In genomic region chr9:16501726-16502125, GRCh38 we compare ENCODE assay signal across 15 cellular contexts.
"Had no signal": no experiment of that assay in that cellular context is flagged by ENCODE, and none has a peak within 500 bp of the region (broad histone marks: within the 10 kb centered on the region; RNA-seq: fewer than 3 reads in every experiment).

No MANE protein-coding gene starts in this region.

- H3K27ac ChIP-seq: ascending aorta, left lung, neural progenitor cell, prostate gland, right atrium auricular region, tibial nerve had no signal

- H3K4me3 ChIP-seq: ascending aorta, left lung, neural progenitor cell, prostate gland, right atrium auricular region, tibial nerve had no signal

- DNase-seq: activated CD4-positive, alpha-beta memory T cell treated with anti-CD3 and anti-CD28 coated beads for 36 hours; activated CD4-positive, alpha-beta T cell treated with anti-CD3 and anti-CD28 coated beads for 4 hours; activated naive CD4-positive, alpha-beta T cell treated with anti-CD3 and anti-CD28 coated beads, Interleukin-2, amount 10 ng/mL, durations not matched to agents 7 days and 5 days; activated T-cell treated with anti-CD3 and anti-CD28 coated beads, Interleukin-2, amount 50 U/mL, for 1 hour; effector CD8-positive, alpha-beta T cell; kidney; left lung; stimulated activated CD4-positive, alpha-beta T cell treated with anti-CD3 and anti-CD28 coated beads, Interleukin-15, amount 100 ng/mL, for 24 hours; stimulated activated CD4-positive, alpha-beta T cell treated with anti-CD3 and anti-CD28 coated beads, Interleukin-2, amount 100 ng/mL, for 48 hours; T-cell had no signal

- H2AFZ ChIP-seq: neural progenitor cell had no signal

- H3K9me3 ChIP-seq: ascending aorta, left lung, prostate gland, right atrium auricular region, tibial nerve had no signal

- H3K27me3 ChIP-seq: ascending aorta, left lung, neural progenitor cell, right atrium auricular region, tibial nerve had no signal

- H3K4me1 ChIP-seq: neural progenitor cell, prostate gland, right atrium auricular region had no signal

- H3K36me3 ChIP-seq: ascending aorta, left lung, neural progenitor cell, prostate gland, right atrium auricular region, tibial nerve had no signal

- H3K9ac ChIP-seq: neural progenitor cell had no signal

- H3K4me2 ChIP-seq: neural progenitor cell had no signal
